8 cellular contexts compared by ENCODE assay signal in the genomic region with DNA sequence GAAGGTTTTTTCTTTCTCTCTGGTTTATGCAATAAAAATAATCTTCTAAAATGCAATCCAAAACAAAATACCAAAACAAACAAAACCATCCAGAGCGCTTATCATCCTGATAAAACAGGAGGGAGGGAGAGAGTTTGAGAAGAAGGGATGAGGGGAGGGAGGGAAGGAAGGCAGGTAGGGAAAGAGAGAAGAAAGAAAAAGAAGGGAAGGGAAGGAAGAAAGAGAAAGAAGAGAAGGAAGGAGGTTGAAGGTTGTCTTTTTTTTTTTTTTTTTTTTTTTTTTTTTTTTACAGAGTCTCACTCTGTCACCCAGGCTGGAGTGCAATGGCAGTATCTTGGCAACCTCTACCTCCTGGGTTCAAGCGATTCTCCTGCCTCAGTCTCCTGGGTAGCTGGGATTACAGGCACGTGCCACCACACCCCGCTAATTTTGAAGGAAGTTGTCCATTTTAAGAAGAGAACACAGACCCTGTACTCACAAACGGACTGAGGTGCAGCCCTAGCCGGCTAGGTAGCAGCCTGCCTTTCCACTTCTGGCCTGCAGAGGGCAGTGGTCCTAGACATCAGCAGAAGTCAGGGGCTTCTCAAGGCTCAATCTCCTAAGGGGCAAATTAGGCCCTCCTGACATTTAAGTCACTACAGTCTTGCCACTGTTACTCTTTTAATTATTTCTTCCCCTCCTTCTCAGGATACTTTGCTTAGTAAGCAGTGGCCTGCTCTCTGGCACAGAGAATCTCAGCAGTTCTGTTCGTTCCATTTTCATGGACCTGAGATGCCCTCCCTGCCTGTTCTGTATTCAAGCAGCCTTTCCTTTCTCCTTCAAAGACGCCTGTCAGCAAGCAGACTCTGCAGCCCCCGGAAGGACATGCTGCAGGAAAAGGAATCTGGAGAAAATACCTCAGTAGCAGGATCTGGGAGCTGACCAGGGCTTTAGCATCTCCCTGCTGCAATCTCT.
DNase-seq lines count a peak whose midpoint lies in the region; ATAC-seq and TF ChIP-seq lines count a peak whose summit lies in the region.

No MANE protein-coding gene starts in this region.

- TF ChIP-seq CTCF in 22Rv1 (IDR thresholded peaks at IDR 0.05) = peak; percentile 93
- peak; percentile 89 for TF ChIP-seq CTCF in colonic mucosa (IDR thresholded peaks at IDR 0.05)
- peak; percentile 75 to 98 (median 96) for TF ChIP-seq CTCF in right lobe of liver (IDR thresholded peaks at IDR 0.05)

- 10% methylated on average over 8 of the region's 9 CpGs for WGBS in right lobe of liver (ENCODE audit: insufficient coverage, low coverage, low lambda C conversion rate, missing lambda C conversion rate)

- ATAC-seq in GM18502 (IDR thresholded peaks at IDR 0.05; ENCODE audit: poor library complexity, unreplicated experiment) (peak; percentile 88), HG03025 (IDR thresholded peaks at IDR 0.05; ENCODE audit: low FRiP score, unreplicated experiment) (peak; percentile 74), right lobe of liver (peak; percentile 70 to 81 (median 79))

- no peaks in the 10 kb centered on the region for H3K36me3 ChIP-seq in colonic mucosa
- peaks cover 0 to 16% (median 4%) of the 10 kb centered on the region in 4 donors for H3K36me3 ChIP-seq in right lobe of liver

- H3K4me1 ChIP-seq in colonic mucosa (no peaks in the 10 kb centered on the region), right lobe of liver (peaks cover 0 to 52% (median 14%) of the 10 kb centered on the region in 4 donors)

- peak; percentile 22 for DNase-seq in NCI-H2196 treated with DMSO at 0.1 percent for 48 hours (lab: John Stamatoyannopoulos, UW; ENCODE audit: unreplicated experiment)
- peak; percentile 49 to 54 for DNase-seq in activated CD4-positive, alpha-beta T cell treated with anti-CD3 and anti-CD28 coated beads for 24 hours (ENCODE audit: low read depth in 2 of 2)
- DNase-seq in colonic mucosa = peak; percentile 81
- peak; percentile 70 to 74 (median 73) for DNase-seq in right lobe of liver
- peak; percentile 52 for DNase-seq in stimulated activated CD8-positive, alpha-beta memory T cell treated with anti-CD3 and anti-CD28 coated beads, Interleukin-12 subunit alpha, Interleukin-12 subunit beta, amount 100 ng/mL, for 1 hour (ENCODE audit: low read depth)

- H3K27me3 ChIP-seq in colonic mucosa (no peaks in the 10 kb centered on the region), right lobe of liver (no peaks in the 10 kb centered on the region)

- intact Hi-C loops in colonic mucosa (cut with DNase I) = loop anchor here (5.0 kb wide), 1 partner anchor 73 kb away; no protein-coding TSS in a partner anchor
- intact Hi-C loops in right lobe of liver (cut with DNase I) = no loop called here

- H3K9me3 ChIP-seq in colonic mucosa (no peaks in the 10 kb centered on the region), right lobe of liver (no peaks in the 10 kb centered on the region)

- H3K4me3 ChIP-seq in colonic mucosa (no peak overlapping the region), right lobe of liver (no peak overlapping the region)

- H3K27ac ChIP-seq in 22Rv1 (no peak overlapping the region), colonic mucosa (no peak overlapping the region), right lobe of liver (peak overlapping the region in 1 of 3 donors; percentile 66)

- TF ChIP-seq POLR2A in right lobe of liver (IDR thresholded peaks at IDR 0.05) = no peak

- no peak overlapping the region for H3K9ac ChIP-seq in colonic mucosa (ENCODE audit: low read depth in 2 of 2, low read length in 2 of 2)

Comparison
In these comparisons a context has a peak if more than half of its experiments do, and no peak if none do; other contexts are left out.
1. DNase-seq: peak in every context shown above with its lines; median percentile 81 in colonic mucosa; 73 in right lobe of liver; 52 in stimulated activated CD8-positive, alpha-beta memory T cell treated with anti-CD3 and anti-CD28 coated beads, Interleukin-12 subunit alpha, Interleukin-12 subunit beta, amount 100 ng/mL, for 1 hour; 52 in activated CD4-positive, alpha-beta T cell treated with anti-CD3 and anti-CD28 coated beads for 24 hours; 22 in NCI-H2196 treated with DMSO at 0.1 percent for 48 hours.